35 cellular contexts compared by ENCODE assay signal in genomic region chr4:16603178-16603577, GRCh38.
"Had no signal": no experiment of that assay in that cellular context is flagged by ENCODE, and none has a peak within 500 bp of the region (broad histone marks: within the 10 kb centered on the region; RNA-seq: fewer than 3 reads in every experiment).

No MANE protein-coding gene starts in this region.

- H3K36me3 ChIP-seq: MG63 had no signal

- H3K27me3 ChIP-seq: MG63 had no signal

- H3K9me3 ChIP-seq: MG63 had no signal

- DNase-seq: Karpas-422, Kasumi-1, MG63, MM.1S, MV-4-11, NCI-H1048, NCI-H1092, NCI-H1092 treated with DMSO at 0.1 percent for 48 hours, NCI-H1105, NCI-H1105 treated with DMSO at 0.1 percent for 48 hours, NCI-H1417, NCI-H1417 treated with DMSO at 0.1 percent for 48 hours, NCI-H1436, NCI-H1436 treated with DMSO at 0.1 percent for 48 hours, NCI-H146, NCI-H1694, NCI-H1694 treated with DMSO at 0.1 percent for 48 hours, NCI-H187, NCI-H187 treated with DMSO at 0.1 percent for 48 hours, NCI-H1930, NCI-H2029, NCI-H2029 treated with DMSO at 0.1 percent for 48 hours, NCI-H2081, NCI-H2081 treated with DMSO at 0.1 percent for 48 hours, NCI-H2107, NCI-H2171, NCI-H2171 treated with DMSO at 0.1 percent for 48 hours, NCI-H2227 treated with DMSO at 0.1 percent for 48 hours, NCI-H226, NCI-H345, NCI-H446, NCI-H446 treated with DMSO at 0.1 percent for 48 hours, NCI-H510A, NCI-H510A treated with DMSO at 0.1 percent for 48 hours, NCI-H524 had no signal

- H3K4me3 ChIP-seq: MG63 had no signal
